ENCODE assay signal across 17 cellular contexts in the genomic region with DNA sequence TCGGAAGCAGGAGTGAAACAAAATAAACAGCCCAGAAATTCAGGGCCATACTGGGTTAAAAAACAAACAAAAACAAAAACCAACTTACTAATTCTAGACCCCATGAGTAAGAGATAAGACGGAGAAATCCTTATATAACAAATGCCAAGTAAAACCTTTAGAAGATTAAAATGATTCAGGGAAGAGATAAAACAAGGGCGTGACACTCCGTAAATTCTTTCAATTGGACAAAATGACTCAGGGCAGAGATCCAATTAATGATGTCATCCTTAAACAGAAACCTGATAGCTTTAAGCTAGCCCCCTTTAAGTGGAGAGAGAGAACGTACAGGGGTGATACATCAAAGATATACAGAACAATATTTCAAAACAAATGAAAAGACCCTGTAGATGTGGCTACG.
DNase-seq lines count a peak whose midpoint lies in the region; ATAC-seq and TF ChIP-seq lines count a peak whose summit lies in the region.
"Had no signal": no experiment of that assay in that cellular context is flagged by ENCODE, and none has a peak within 500 bp of the region (broad histone marks: within the 10 kb centered on the region; RNA-seq: fewer than 3 reads in every experiment).

No MANE protein-coding gene starts in this region.

- peak overlapping the region; percentile 42; the same call in 1 of the 2 replicates for H3K4me2 ChIP-seq in BLaER1
- no peak overlapping the region for H3K4me2 ChIP-seq in PC-3 (ENCODE audit: low read length)

- BruUV-seq in PC-3 (replicated peaks; lab: Mats Ljungman, UMichigan) = no TSS peak

- H3K9me3 ChIP-seq in BLaER1 = no peaks in the 10 kb centered on the region
- no peaks in the 10 kb centered on the region for H3K9me3 ChIP-seq in HEK293 (ENCODE audit: control insufficient read depth, insufficient read depth, low read depth, low read length)
- no peaks in the 10 kb centered on the region for H3K9me3 ChIP-seq in PC-3 (ENCODE audit: low read length)
- H3K9me3 ChIP-seq: BE2C, psoas muscle had no signal

- no peak overlapping the region for H3K4me3 ChIP-seq in BLaER1
- H3K4me3 ChIP-seq in HEK293 (ENCODE audit: low read depth, low read length) = no peak overlapping the region
- no peak overlapping the region for H3K4me3 ChIP-seq in PC-3 (ENCODE audit: low read length)
- H3K4me3 ChIP-seq: psoas muscle had no signal

- ATAC-seq in PC-3 (peak; percentile 18; the same call in 1 of the 2 replicates), GM19023 (IDR thresholded peaks at IDR 0.05; ENCODE audit: unreplicated experiment) (no peak), GM21737 (IDR thresholded peaks at IDR 0.05; ENCODE audit: unreplicated experiment) (no peak)
- ATAC-seq: stimulated activated naive CD8-positive, alpha-beta T cell treated with anti-CD3 and anti-CD28 coated beads, Interleukin-15, amount 100 ng/mL, for 72 hours had no signal

- peaks cover 12% of the 10 kb centered on the region for H3K4me1 ChIP-seq in BLaER1
- peaks cover 18% of the 10 kb centered on the region for H3K4me1 ChIP-seq in HEK293 (ENCODE audit: control insufficient read depth, insufficient read depth, low read length)
- H3K4me1 ChIP-seq in PC-3 (ENCODE audit: insufficient read depth, low read length) = peaks cover 11% of the 10 kb centered on the region; the same call in 1 of the 2 replicates
- H3K4me1 ChIP-seq: psoas muscle had no signal

- H2AFZ ChIP-seq in PC-3 (ENCODE audit: low read length) = no peak overlapping the region

- H3F3A ChIP-seq in PC-3 (ENCODE audit: low read length, unreplicated experiment) = no peaks in the 10 kb centered on the region

- H3K27me3 ChIP-seq in BLaER1 (no peaks in the 10 kb centered on the region), PC-3 (ENCODE audit: low read length) (no peaks in the 10 kb centered on the region)
- H3K27me3 ChIP-seq: BE2C had no signal

- POLR2A ChIA-PET in HEK293 (lab: Yijun Ruan, JAX) = interaction anchor here (1.1 kb wide), 1 partner anchor 17 kb away, joined by 3 read pairs; no protein-coding TSS in a partner anchor
- POLR2A ChIA-PET in PC-3 (lab: Charles Lee; ENCODE audit: unreplicated experiment) = no interaction called here

- intact Hi-C loops in PC-3 (cut with micrococcal nuclease) = no loop called here

- no peaks in the 10 kb centered on the region for H3K9me2 ChIP-seq in PC-3 (replicated peaks; ENCODE audit: low read length)

- CTCF ChIA-PET in HEK293 (lab: Yijun Ruan, JAX) = no interaction called here
- CTCF ChIA-PET in PC-3 (lab: Charles Lee) = no interaction called here

- H3K79me2 ChIP-seq in PC-3 (ENCODE audit: low read length) = no peaks in the 10 kb centered on the region

- 0 out of 2 replicates have a peak, but pooled peaks cover 5% of the 10 kb centered on the region for H3K36me3 ChIP-seq in BLaER1
- no peaks in the 10 kb centered on the region for H3K36me3 ChIP-seq in HEK293 (ENCODE audit: control insufficient read depth in 2 of 2, insufficient read depth in 1 of 2, low read length in 2 of 2)
- no peaks in the 10 kb centered on the region for H3K36me3 ChIP-seq in PC-3 (ENCODE audit: low read depth, low read length)
- H3K36me3 ChIP-seq: BE2C had no signal

- H3K27ac ChIP-seq in BLaER1 = no peak overlapping the region
- H3K27ac ChIP-seq in HEK293 (ENCODE audit: extremely low read depth, low read depth, low read length) = peak overlapping the region; percentile 59
- H3K27ac ChIP-seq in PC-3 (ENCODE audit: low read length) = no peak overlapping the region
- H3K27ac ChIP-seq: psoas muscle had no signal

- TF ChIP-seq CTCF in HEK293 (tag by site-specific recombination; IDR thresholded peaks at IDR 0.05) (no peak), PC-3 (conservative IDR thresholded peaks at IDR 0.05; ENCODE audit: low read depth, low read length) (no peak)

- H4K20me1 ChIP-seq in BLaER1 = no peaks in the 10 kb centered on the region
- no peaks in the 10 kb centered on the region for H4K20me1 ChIP-seq in PC-3 (ENCODE audit: low read length)

- H3K9ac ChIP-seq in BLaER1 (no peak overlapping the region), PC-3 (ENCODE audit: low read length) (no peak overlapping the region)

- DNase-seq in PC-3 = peak; percentile 55
- peak; percentile 5 for DNase-seq in fibroblast of peridontal ligament (ENCODE audit: extremely low read depth)
- DNase-seq in activated T-cell treated with anti-CD3 and anti-CD28 coated beads for 4 hours = no peak
- DNase-seq in NOMO-1 treated with DMSO at 0.1 percent for 48 hours (lab: John Stamatoyannopoulos, UW; ENCODE audit: unreplicated experiment) = no peak
- DNase-seq: activated B cell treated with CpG ODN at 0.5 μM for 24 hours; amygdala; BE2C; effector CD4-positive, alpha-beta T cell; midbrain; psoas muscle; Right ventricle myocardium superior; stimulated activated CD4-positive, alpha-beta T cell treated with anti-CD3 and anti-CD28 coated beads, Interleukin-2, amount 100 ng/mL, for 48 hours; stimulated activated naive CD8-positive, alpha-beta T cell treated with anti-CD3 and anti-CD28 coated beads, Interleukin-15, amount 100 ng/mL, for 72 hours had no signal

TF ChIP-seq in HEK293, 187 proteins besides CTCF, POLR2A, EP300 and RAD21 (continues in another document):
- TF ChIP-seq ZNF843 (tag by site-specific recombination; IDR thresholded peaks at IDR 0.05) = peak; percentile 97
- TF ChIP-seq ZNF302 (tag by site-specific recombination; IDR thresholded peaks at IDR 0.05; ENCODE audit: low read depth) = no peak
- no peak for TF ChIP-seq ZNF175 (tag by site-specific recombination; IDR thresholded peaks at IDR 0.05)
- TF ChIP-seq ZNF366 (tag by site-specific recombination; conservative IDR thresholded peaks at IDR 0.05) = peak; percentile 88
- no peak for TF ChIP-seq ZNF23 (tag by site-specific recombination; IDR thresholded peaks at IDR 0.05; ENCODE audit: borderline replicate concordance)
- TF ChIP-seq, protein P1, sequence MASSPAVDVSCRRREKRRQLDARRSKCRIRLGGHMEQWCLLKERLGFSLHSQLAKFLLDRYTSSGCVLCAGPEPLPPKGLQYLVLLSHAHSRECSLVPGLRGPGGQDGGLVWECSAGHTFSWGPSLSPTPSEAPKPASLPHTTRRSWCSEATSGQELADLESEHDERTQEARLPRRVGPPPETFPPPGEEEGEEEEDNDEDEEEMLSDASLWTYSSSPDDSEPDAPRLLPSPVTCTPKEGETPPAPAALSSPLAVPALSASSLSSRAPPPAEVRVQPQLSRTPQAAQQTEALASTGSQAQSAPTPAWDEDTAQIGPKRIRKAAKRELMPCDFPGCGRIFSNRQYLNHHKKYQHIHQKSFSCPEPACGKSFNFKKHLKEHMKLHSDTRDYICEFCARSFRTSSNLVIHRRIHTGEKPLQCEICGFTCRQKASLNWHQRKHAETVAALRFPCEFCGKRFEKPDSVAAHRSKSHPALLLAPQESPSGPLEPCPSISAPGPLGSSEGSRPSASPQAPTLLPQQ (tag by site-specific recombination; IDR thresholded peaks at IDR 0.05) = peak; percentile 96
- TF ChIP-seq, protein P2, sequence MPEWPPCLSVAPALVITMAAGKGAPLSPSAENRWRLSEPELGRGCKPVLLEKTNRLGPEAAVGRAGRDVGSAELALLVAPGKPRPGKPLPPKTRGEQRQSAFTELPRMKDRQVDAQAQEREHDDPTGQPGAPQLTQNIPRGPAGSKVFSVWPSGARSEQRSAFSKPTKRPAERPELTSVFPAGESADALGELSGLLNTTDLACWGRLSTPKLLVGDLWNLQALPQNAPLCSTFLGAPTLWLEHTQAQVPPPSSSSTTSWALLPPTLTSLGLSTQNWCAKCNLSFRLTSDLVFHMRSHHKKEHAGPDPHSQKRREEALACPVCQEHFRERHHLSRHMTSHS (tag by site-specific recombination; IDR thresholded peaks at IDR 0.05) = no peak
- TF ChIP-seq, protein P3, sequence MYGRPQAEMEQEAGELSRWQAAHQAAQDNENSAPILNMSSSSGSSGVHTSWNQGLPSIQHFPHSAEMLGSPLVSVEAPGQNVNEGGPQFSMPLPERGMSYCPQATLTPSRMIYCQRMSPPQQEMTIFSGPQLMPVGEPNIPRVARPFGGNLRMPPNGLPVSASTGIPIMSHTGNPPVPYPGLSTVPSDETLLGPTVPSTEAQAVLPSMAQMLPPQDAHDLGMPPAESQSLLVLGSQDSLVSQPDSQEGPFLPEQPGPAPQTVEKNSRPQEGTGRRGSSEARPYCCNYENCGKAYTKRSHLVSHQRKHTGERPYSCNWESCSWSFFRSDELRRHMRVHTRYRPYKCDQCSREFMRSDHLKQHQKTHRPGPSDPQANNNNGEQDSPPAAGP (tag by site-specific recombination; IDR thresholded peaks at IDR 0.05) = peak; percentile 87
- no peak for TF ChIP-seq ZNF248 (tag by site-specific recombination; IDR thresholded peaks at IDR 0.05)
- TF ChIP-seq SP2 (tag by site-specific recombination; IDR thresholded peaks at IDR 0.05) = peak; percentile 31; the same call in 1 of the 2 replicates
- TF ChIP-seq, protein P4, sequence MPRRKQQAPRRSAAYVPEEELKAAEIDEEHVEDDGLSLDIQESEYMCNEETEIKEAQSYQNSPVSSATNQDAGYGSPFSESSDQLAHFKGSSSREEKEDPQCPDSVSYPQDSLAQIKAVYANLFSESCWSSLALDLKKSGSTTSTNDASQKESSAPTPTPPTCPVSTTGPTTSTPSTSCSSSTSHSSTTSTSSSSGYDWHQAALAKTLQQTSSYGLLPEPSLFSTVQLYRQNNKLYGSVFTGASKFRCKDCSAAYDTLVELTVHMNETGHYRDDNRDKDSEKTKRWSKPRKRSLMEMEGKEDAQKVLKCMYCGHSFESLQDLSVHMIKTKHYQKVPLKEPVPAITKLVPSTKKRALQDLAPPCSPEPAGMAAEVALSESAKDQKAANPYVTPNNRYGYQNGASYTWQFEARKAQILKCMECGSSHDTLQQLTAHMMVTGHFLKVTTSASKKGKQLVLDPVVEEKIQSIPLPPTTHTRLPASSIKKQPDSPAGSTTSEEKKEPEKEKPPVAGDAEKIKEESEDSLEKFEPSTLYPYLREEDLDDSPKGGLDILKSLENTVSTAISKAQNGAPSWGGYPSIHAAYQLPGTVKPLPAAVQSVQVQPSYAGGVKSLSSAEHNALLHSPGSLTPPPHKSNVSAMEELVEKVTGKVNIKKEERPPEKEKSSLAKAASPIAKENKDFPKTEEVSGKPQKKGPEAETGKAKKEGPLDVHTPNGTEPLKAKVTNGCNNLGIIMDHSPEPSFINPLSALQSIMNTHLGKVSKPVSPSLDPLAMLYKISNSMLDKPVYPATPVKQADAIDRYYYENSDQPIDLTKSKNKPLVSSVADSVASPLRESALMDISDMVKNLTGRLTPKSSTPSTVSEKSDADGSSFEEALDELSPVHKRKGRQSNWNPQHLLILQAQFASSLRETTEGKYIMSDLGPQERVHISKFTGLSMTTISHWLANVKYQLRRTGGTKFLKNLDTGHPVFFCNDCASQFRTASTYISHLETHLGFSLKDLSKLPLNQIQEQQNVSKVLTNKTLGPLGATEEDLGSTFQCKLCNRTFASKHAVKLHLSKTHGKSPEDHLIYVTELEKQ (tag by site-specific recombination; IDR thresholded peaks at IDR 0.05; ENCODE audit: borderline replicate concordance) = peak; percentile 92
- TF ChIP-seq ZNF560 (tag by site-specific recombination; IDR thresholded peaks at IDR 0.05; ENCODE audit: borderline replicate concordance) = no peak
- TF ChIP-seq ZNF391 (tag by site-specific recombination; IDR thresholded peaks at IDR 0.05; ENCODE audit: borderline replicate concordance, low read depth) = peak; percentile 93

Comparison
In these comparisons a context has a peak if more than half of its experiments do, and no peak if none do; other contexts are left out.
1. DNase-seq: peak in PC-3 (single experiment) and fibroblast of peridontal ligament (single experiment); none in activated T-cell treated with anti-CD3 and anti-CD28 coated beads for 4 hours (single experiment) and NOMO-1 treated with DMSO at 0.1 percent for 48 hours (single experiment).